16 cellular contexts compared by ENCODE assay signal in the genomic region with DNA sequence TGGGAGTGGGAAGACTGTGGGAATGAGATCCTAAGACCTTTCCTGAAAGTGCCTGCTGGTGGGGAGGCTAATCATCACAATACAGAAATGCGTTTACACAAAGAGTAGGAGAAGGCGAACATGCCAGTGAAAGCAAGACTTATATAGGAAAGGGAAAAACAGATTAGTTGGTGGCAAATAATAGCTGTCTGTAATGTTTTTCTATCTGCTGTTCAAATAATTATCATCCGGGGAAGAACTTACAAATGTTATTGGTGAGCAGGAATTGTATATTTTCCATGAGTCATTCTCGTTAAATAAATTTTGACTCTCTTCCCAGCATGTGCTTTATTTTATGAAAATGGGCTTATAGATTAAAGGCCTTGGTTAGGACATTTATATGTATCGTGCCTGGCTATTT.
DNase-seq lines count a peak whose midpoint lies in the region; ATAC-seq and TF ChIP-seq lines count a peak whose summit lies in the region.
"Had no signal": no experiment of that assay in that cellular context is flagged by ENCODE, and none has a peak within 500 bp of the region (broad histone marks: within the 10 kb centered on the region; RNA-seq: fewer than 3 reads in every experiment).

No MANE protein-coding gene starts in this region.

- 86 to 91% (median 89%) methylated on average over 5 of the region's 5 CpGs for WGBS in psoas muscle, 3 donors
- no CpG with 5 or more reads among the region's 5 CpGs for WGBS in neuronal stem cell (ENCODE audit: extremely low coverage in 2 of 2, insufficient read length in 2 of 2, insufficient replicate concordance in 1 of 2), 2 donors

- H3K14ac ChIP-seq in neuronal stem cell (ENCODE audit: low read length) = no peak overlapping the region

- H3K4me3 ChIP-seq in Panc1 (ENCODE audit: low read depth in 2 of 2, low read length in 2 of 2) = no peak overlapping the region
- H3K4me3 ChIP-seq in fibroblast of lung (replicated peaks in 1 of 4; ENCODE audit: control extremely low read depth in 1 of 4, insufficient read depth in 1 of 4, low read depth in 3 of 4, low read length in 4 of 4) = no peak overlapping the region
- no peak overlapping the region for H3K4me3 ChIP-seq in psoas muscle
- H3K4me3 ChIP-seq in neuronal stem cell (ENCODE audit: low read length in 2 of 2) = no peak overlapping the region
- H3K4me3 ChIP-seq: K562, spleen, upper lobe of left lung had no signal

- H4K91ac ChIP-seq in neuronal stem cell (ENCODE audit: low read depth, low read length, poor library complexity) = no peak overlapping the region

- no peak overlapping the region for H2AK5ac ChIP-seq in neuronal stem cell (ENCODE audit: low read depth, low read length)

- H2AFZ ChIP-seq in fibroblast of lung (ENCODE audit: low read length) (no peak overlapping the region), neuronal stem cell (ENCODE audit: low read length) (no peak overlapping the region)
- H2AFZ ChIP-seq: parathyroid adenoma had no signal

- no peak overlapping the region for H3K4ac ChIP-seq in neuronal stem cell (ENCODE audit: low read length)

- no peaks in the 10 kb centered on the region for H3K79me2 ChIP-seq in fibroblast of lung (ENCODE audit: control insufficient read depth, insufficient read depth, low read length)
- H3K79me2 ChIP-seq: parathyroid adenoma had no signal

- no peak overlapping the region for H2BK5ac ChIP-seq in neuronal stem cell (ENCODE audit: low read length)

- peaks cover 7% of the 10 kb centered on the region for H3K4me1 ChIP-seq in Panc1 (ENCODE audit: control insufficient read depth, insufficient read depth, low read length)
- no peaks in the 10 kb centered on the region for H3K4me1 ChIP-seq in fibroblast of lung (ENCODE audit: control insufficient read depth, extremely low read depth, insufficient read depth, low read length)
- peaks cover 12% of the 10 kb centered on the region for H3K4me1 ChIP-seq in psoas muscle
- peaks cover 0 to 3% of the 10 kb centered on the region in 2 donors for H3K4me1 ChIP-seq in neuronal stem cell (ENCODE audit: control insufficient read depth in 2 of 2, insufficient read depth in 1 of 2, low read depth in 1 of 2, low read length in 2 of 2)
- H3K4me1 ChIP-seq: parathyroid adenoma, spleen, upper lobe of left lung had no signal

- intact Hi-C loops in Panc1 (cut with micrococcal nuclease; ENCODE audit: unreplicated experiment) = no loop called here
- intact Hi-C loops in psoas muscle (cut with DNase I) = no loop called here

- no peak overlapping the region for H4K8ac ChIP-seq in neuronal stem cell (ENCODE audit: low read depth, low read length)

- H2BK12ac ChIP-seq in neuronal stem cell (ENCODE audit: low read length) = no peak overlapping the region

- H3K36me3 ChIP-seq in Panc1 (ENCODE audit: control insufficient read depth, insufficient read depth, low read length) (no peaks in the 10 kb centered on the region), fibroblast of lung (ENCODE audit: control insufficient read depth, insufficient read depth, low read length) (peaks cover 1% of the 10 kb centered on the region), psoas muscle (ENCODE audit: insufficient read depth in 1 of 2, low read depth in 1 of 2) (peaks cover 0 to 24% of the 10 kb centered on the region in 2 donors), neuronal stem cell (replicated peaks in 1 of 2; ENCODE audit: control insufficient read depth in 2 of 2, insufficient read depth in 2 of 2, low read length in 2 of 2) (no peaks in the 10 kb centered on the region)
- H3K36me3 ChIP-seq: upper lobe of left lung had no signal

- ATAC-seq in Panc1 = peak; percentile 42
- ATAC-seq in psoas muscle = no peak
- ATAC-seq in HG02759 (IDR thresholded peaks at IDR 0.05; ENCODE audit: unreplicated experiment) = no peak
- ATAC-seq: K562; stimulated activated effector memory CD8-positive, alpha-beta T cell treated with anti-CD3 and anti-CD28 coated beads, Interleukin-12 subunit alpha, Interleukin-12 subunit beta, amount 100 ng/mL, for 72 hours had no signal

- no peaks in the 10 kb centered on the region for H3K9me3 ChIP-seq in Panc1 (ENCODE audit: control insufficient read depth, insufficient read depth, low read depth, low read length)
- H3K9me3 ChIP-seq in fibroblast of lung (ENCODE audit: control insufficient read depth, insufficient read depth, low read depth, low read length) = no peaks in the 10 kb centered on the region
- no peaks in the 10 kb centered on the region for H3K9me3 ChIP-seq in psoas muscle
- H3K9me3 ChIP-seq in neuronal stem cell (replicated peaks in 1 of 2; ENCODE audit: control insufficient read depth in 2 of 2, insufficient read depth in 1 of 2, low read depth in 1 of 2, low read length in 2 of 2) = no peaks in the 10 kb centered on the region
- H3K9me3 ChIP-seq: spleen, upper lobe of left lung had no signal

- no peak overlapping the region for H3K9ac ChIP-seq in fibroblast of lung (ENCODE audit: insufficient read depth, low read length)
- H3K9ac ChIP-seq in neuronal stem cell (ENCODE audit: low read depth, low read length, poor library complexity) = no peak overlapping the region
- H3K9ac ChIP-seq: parathyroid adenoma had no signal

- H2BK120ac ChIP-seq in neuronal stem cell (ENCODE audit: low read depth, low read length) = no peak overlapping the region

- H4K20me1 ChIP-seq in fibroblast of lung (ENCODE audit: control insufficient read depth, extremely low read depth, insufficient read depth, low read length) = no peaks in the 10 kb centered on the region

- DNase-seq in EL = peak; percentile 25
- DNase-seq in Panc1 (ENCODE audit: low read depth, low spot score) = no peak
- DNase-seq in fibroblast of lung (ENCODE audit: low read depth in 2 of 2) = peak; percentile 4 to 67
- no peak for DNase-seq in psoas muscle
- no peak for DNase-seq in neuronal stem cell (ENCODE audit: low spot score)
- no peak for DNase-seq in activated T-cell treated with anti-CD3 and anti-CD28 coated beads for 4 hours
- DNase-seq: CD8-positive, alpha-beta memory T cell; hippocampal formation; NCI-H1092; NCI-H748 treated with DMSO at 0.1 percent for 48 hours; spleen; upper lobe of left lung had no signal

- no TSS peak for BruUV-seq in Panc1 (replicated peaks; lab: Mats Ljungman, UMichigan)

- POLR2A ChIA-PET in Panc1 (lab: Charles Lee) = no interaction called here

- no peak overlapping the region for H3K18ac ChIP-seq in neuronal stem cell (ENCODE audit: low read length)

- in situ Hi-C loops in Panc1 (cut with HindIII; ENCODE audit: low pct_unique_long_range_greater_than_20kb, low sequenced_read_pairs) = no loop called here

- CTCF ChIA-PET in Panc1 (lab: Charles Lee) = interaction anchor here (0.6 kb wide), 1 partner anchor 219 kb away, joined by 7 read pairs; no protein-coding TSS in a partner anchor

- H3K27me3 ChIP-seq in Panc1 (ENCODE audit: control insufficient read depth, insufficient read depth, low read length) (no peaks in the 10 kb centered on the region), fibroblast of lung (ENCODE audit: control insufficient read depth, insufficient read depth, low read length) (no peaks in the 10 kb centered on the region), psoas muscle (ENCODE audit: insufficient read depth in 3 of 3, low read length in 2 of 3) (no peaks in the 10 kb centered on the region), neuronal stem cell (ENCODE audit: control insufficient read depth in 3 of 3, insufficient read depth in 3 of 3, low read depth in 1 of 3, low read length in 3 of 3) (no peaks in the 10 kb centered on the region)
- H3K27me3 ChIP-seq: spleen, upper lobe of left lung had no signal

- H3K27ac ChIP-seq in Panc1 (ENCODE audit: low read length) = no peak overlapping the region; the same call in 1 of the 2 replicates
- H3K27ac ChIP-seq in fibroblast of lung (ENCODE audit: insufficient read depth, low read length) = peak overlapping the region; percentile 6
- peak overlapping the region; percentile 43 for H3K27ac ChIP-seq in psoas muscle
- no peak overlapping the region for H3K27ac ChIP-seq in neuronal stem cell (replicated peaks; ENCODE audit: low read length)
- H3K27ac ChIP-seq: parathyroid adenoma, spleen, upper lobe of left lung had no signal

- H3K79me1 ChIP-seq in neuronal stem cell (ENCODE audit: low read depth, low read length) = no peaks in the 10 kb centered on the region

- TF ChIP-seq CTCF in Panc1 (IDR thresholded peaks at IDR 0.05) = no peak
- no peak for TF ChIP-seq CTCF in fibroblast of lung (conservative IDR thresholded peaks at IDR 0.05 in 1 of 2, IDR thresholded peaks at IDR 0.05 in 1 of 2; ENCODE audit: low read depth in 1 of 2, low read length in 2 of 2)
- no peak for TF ChIP-seq CTCF in psoas muscle (IDR thresholded peaks at IDR 0.05)

- H2BK15ac ChIP-seq in neuronal stem cell (ENCODE audit: low read length) = no peak overlapping the region

- H3K23ac ChIP-seq in neuronal stem cell (ENCODE audit: low read depth, low read length, poor library complexity) = no peak overlapping the region

- H3K4me2 ChIP-seq in fibroblast of lung (ENCODE audit: extremely low read depth, insufficient read depth, low read length) = no peak overlapping the region
- H3K4me2 ChIP-seq in neuronal stem cell (ENCODE audit: insufficient read depth, low read length, poor library complexity, severe bottlenecking) = no peak overlapping the region

Comparison
In these comparisons a context has a peak if more than half of its experiments do, and no peak if none do; other contexts are left out.
1. DNase-seq: peak in EL (single experiment) and fibroblast of lung (2 of 2); none in Panc1 (single experiment), psoas muscle (0 of 2), neuronal stem cell (single experiment) and activated T-cell treated with anti-CD3 and anti-CD28 coated beads for 4 hours (single experiment).
2. H3K27ac ChIP-seq: peak in fibroblast of lung (single experiment) and psoas muscle (single experiment); none in Panc1 (single experiment) and neuronal stem cell (single experiment).